In genomic region chr5:78699565-78700143, GRCh38 we compare ENCODE assay signal across 13 cellular contexts. TPM values are rescaled to one million over a fixed set of nuclear protein-coding genes. Genes with fewer than 3 reads are reported as not detected.
DNase-seq lines count a peak whose midpoint lies in the region; ATAC-seq and TF ChIP-seq lines count a peak whose summit lies in the region.
"Had no signal": no experiment of that assay in that cellular context is flagged by ENCODE, and none has a peak within 500 bp of the region (broad histone marks: within the 10 kb centered on the region; RNA-seq: fewer than 3 reads in every experiment).

No MANE protein-coding gene starts in this region.

- no peak overlapping the region for H3K4me3 ChIP-seq in right cardiac atrium (ENCODE audit: low read length)
- H3K4me3 ChIP-seq in adrenal gland = no peak overlapping the region
- no peak overlapping the region for H3K4me3 ChIP-seq in aorta (ENCODE audit: low read length in 2 of 2)
- no peak overlapping the region for H3K4me3 ChIP-seq in spleen
- H3K4me3 ChIP-seq in neural progenitor cell = no peak overlapping the region

- H3K4me2 ChIP-seq in neural progenitor cell = no peak overlapping the region

- no peak overlapping the region for H3K27ac ChIP-seq in right cardiac atrium (ENCODE audit: low read length)
- H3K27ac ChIP-seq in adrenal gland = no peak overlapping the region
- H3K27ac ChIP-seq in aorta (ENCODE audit: low read depth in 1 of 2, low read length in 2 of 2) = peak overlapping the region in 1 of 2 donors; percentile 54
- H3K27ac ChIP-seq in spleen = no peak overlapping the region
- H3K27ac ChIP-seq in neural progenitor cell = no peak overlapping the region
- H3K27ac ChIP-seq: C4-2B, parathyroid adenoma had no signal

- no peak for TF ChIP-seq POLR2A in adrenal gland (IDR thresholded peaks at IDR 0.05)
- no peak for TF ChIP-seq POLR2A in spleen (IDR thresholded peaks at IDR 0.05)

- H3K9me3 Mint-ChIP-seq in neural progenitor cell = peaks cover 10% of the 10 kb centered on the region

- ATAC-seq in right cardiac atrium (peak; percentile 22 to 73), Right ventricle myocardium superior (ENCODE audit: poor library complexity) (no peak), aorta (ENCODE audit: low FRiP score) (peak; percentile 42)

- H3K4me1 Mint-ChIP-seq in neural progenitor cell = peaks cover 6% of the 10 kb centered on the region

- H3K27me3 Mint-ChIP-seq in neural progenitor cell (ENCODE audit: insufficient read depth, low read depth) = peaks cover 7% of the 10 kb centered on the region

- H3F3A ChIP-seq in neural progenitor cell (ENCODE audit: low read depth) = no peaks in the 10 kb centered on the region

- H3K9me3 ChIP-seq in right cardiac atrium (ENCODE audit: control insufficient read depth, low read length) = no peaks in the 10 kb centered on the region
- H3K9me3 ChIP-seq in adrenal gland (replicated peaks in 1 of 3) = no peaks in the 10 kb centered on the region
- no peaks in the 10 kb centered on the region for H3K9me3 ChIP-seq in aorta (ENCODE audit: control insufficient read depth, low read length)
- peaks cover 0 to 11% (median 0%) of the 10 kb centered on the region in 8 donors for H3K9me3 ChIP-seq in spleen
- no peaks in the 10 kb centered on the region for H3K9me3 ChIP-seq in neural progenitor cell (ENCODE audit: low read depth)

- peaks cover 2% of the 10 kb centered on the region for H3K4me1 ChIP-seq in right cardiac atrium (ENCODE audit: control insufficient read depth, insufficient read depth, low read length)
- peaks cover 0 to 6% of the 10 kb centered on the region in 2 donors for H3K4me1 ChIP-seq in adrenal gland (replicated peaks in 1 of 2)
- no peaks in the 10 kb centered on the region for H3K4me1 ChIP-seq in aorta (ENCODE audit: control insufficient read depth in 1 of 2, insufficient read depth in 2 of 2, low read length in 2 of 2)
- no peaks in the 10 kb centered on the region for H3K4me1 ChIP-seq in spleen
- no peaks in the 10 kb centered on the region for H3K4me1 ChIP-seq in neural progenitor cell
- H3K4me1 ChIP-seq: parathyroid adenoma had no signal

- H3K27ac Mint-ChIP-seq in neural progenitor cell = no peak overlapping the region

- no peaks in the 10 kb centered on the region for H3K79me2 ChIP-seq in neural progenitor cell (ENCODE audit: low read depth)
- H3K79me2 ChIP-seq: parathyroid adenoma had no signal

- no peak overlapping the region for H2AFZ ChIP-seq in neural progenitor cell (replicated peaks)
- H2AFZ ChIP-seq: parathyroid adenoma had no signal

- H3K9ac ChIP-seq in neural progenitor cell = no peak overlapping the region
- H3K9ac ChIP-seq: parathyroid adenoma had no signal

- intact Hi-C loops in right cardiac atrium (cut with DNase I) (no loop called here), Right ventricle myocardium superior (cut with DNase I) (no loop called here), adrenal gland (cut with DNase I) (no loop called here), aorta (cut with DNase I) (no loop called here), spleen (cut with DNase I; ENCODE audit: low total_unique reads) (no loop called here)

- H3K27me3 ChIP-seq in right cardiac atrium (ENCODE audit: control insufficient read depth, insufficient read depth) (no peaks in the 10 kb centered on the region), adrenal gland (no peaks in the 10 kb centered on the region), aorta (ENCODE audit: control insufficient read depth in 1 of 2, insufficient read depth in 2 of 2, low read length in 1 of 2) (no peaks in the 10 kb centered on the region), spleen (replicated peaks in 1 of 7) (no peaks in the 10 kb centered on the region), neural progenitor cell (no peaks in the 10 kb centered on the region)

- H3K4me3 Mint-ChIP-seq in neural progenitor cell = no peak overlapping the region

- H3K36me3 ChIP-seq in adrenal gland (replicated peaks in 1 of 2) (no peaks in the 10 kb centered on the region), aorta (ENCODE audit: control insufficient read depth in 1 of 2, insufficient read depth in 2 of 2, low read length in 1 of 2) (no peaks in the 10 kb centered on the region), spleen (no peaks in the 10 kb centered on the region), neural progenitor cell (no peaks in the 10 kb centered on the region)

- TF ChIP-seq CTCF in adrenal gland (IDR thresholded peaks at IDR 0.05) = no peak
- TF ChIP-seq CTCF in GM20000 (IDR thresholded peaks at IDR 0.05; ENCODE audit: extremely low read depth, missing control alignments) = no peak
- no peak for TF ChIP-seq CTCF in spleen (IDR thresholded peaks at IDR 0.05 in 8 of 11, conservative IDR thresholded peaks at IDR 0.05 in 3 of 11)
- TF ChIP-seq CTCF in neural progenitor cell (IDR thresholded peaks at IDR 0.05) = no peak

- peaks cover 2% of the 10 kb centered on the region for H3K36me3 Mint-ChIP-seq in neural progenitor cell

- H4K20me1 ChIP-seq in neural progenitor cell (ENCODE audit: low read depth) = no peaks in the 10 kb centered on the region

- WGBS in right cardiac atrium = 69% methylated on average over 6 of the region's 6 CpGs
- 48 to 64% (median 55%) methylated on average over 6 of the region's 6 CpGs for WGBS in adrenal gland, 4 donors
- 60 to 71% methylated on average over 6 of the region's 6 CpGs for WGBS in aorta, 2 donors
- WGBS in spleen, 5 donors = 76 to 86% (median 83%) methylated on average over 6 of the region's 6 CpGs

- DNase-seq in right cardiac atrium (peak in 1 of 3 donors; percentile 34), Right ventricle myocardium superior (no peak), adrenal gland (peak in 6 of 7 donors; percentile 11 to 59 (median 29)), islet precursor cell (peak; percentile 98), aorta (no peak), GM20000 (ENCODE audit: low spot score) (no peak), spleen (no peak), neural progenitor cell (ENCODE audit: low spot score) (no peak)
- DNase-seq: activated CD4-positive, alpha-beta T cell treated with anti-CD3 and anti-CD28 coated beads for 4 hours; effector CD4-positive, alpha-beta T cell; NCI-H1092 treated with DMSO at 0.1 percent for 48 hours had no signal

RNA-seq across cellular contexts. Expression of gene LHFPL2, which starts 51.1 kb away (rescaled TPM):
- total RNA-seq in right cardiac atrium (10 to 100 TPM in 3 of 4 donors, 1 to 10 TPM in 1; 9.7 to 21.4 (median 10.9) TPM), Right ventricle myocardium superior (5.0 TPM), adrenal gland (10 to 100 TPM; 34.0 to 68.4 (median 56.9) TPM), aorta (10 to 100 TPM; 38.6 to 43.1 TPM), spleen (10 to 100 TPM in 4 of 7 donors, 1 to 10 TPM in 3; 8.4 to 14.6 (median 10.1) TPM), neural progenitor cell (ENCODE audit: low replicate concordance) (20.6 and 21.1 TPM in 2 replicates)
- polyA plus RNA-seq in right cardiac atrium (5.6 TPM), adrenal gland (10 to 100 TPM in 1 of 3 donors, 1 to 10 TPM in 2; 8.0 to 27.3 (median 8.7) TPM), aorta (10 to 100 TPM; 16.4 to 20.0 TPM), spleen (1 to 10 TPM; 4.8 to 9.6 (median 6.2) TPM)

Comparison
In these comparisons a context has a peak if more than half of its experiments do, and no peak if none do; other contexts are left out.
1. DNase-seq: peak in adrenal gland (6 of 7) and islet precursor cell (single experiment); none in Right ventricle myocardium superior (single experiment), aorta (0 of 2), GM20000 (single experiment), spleen (single experiment) and neural progenitor cell (single experiment).